20 cellular contexts compared by ENCODE assay signal in the genomic region with DNA sequence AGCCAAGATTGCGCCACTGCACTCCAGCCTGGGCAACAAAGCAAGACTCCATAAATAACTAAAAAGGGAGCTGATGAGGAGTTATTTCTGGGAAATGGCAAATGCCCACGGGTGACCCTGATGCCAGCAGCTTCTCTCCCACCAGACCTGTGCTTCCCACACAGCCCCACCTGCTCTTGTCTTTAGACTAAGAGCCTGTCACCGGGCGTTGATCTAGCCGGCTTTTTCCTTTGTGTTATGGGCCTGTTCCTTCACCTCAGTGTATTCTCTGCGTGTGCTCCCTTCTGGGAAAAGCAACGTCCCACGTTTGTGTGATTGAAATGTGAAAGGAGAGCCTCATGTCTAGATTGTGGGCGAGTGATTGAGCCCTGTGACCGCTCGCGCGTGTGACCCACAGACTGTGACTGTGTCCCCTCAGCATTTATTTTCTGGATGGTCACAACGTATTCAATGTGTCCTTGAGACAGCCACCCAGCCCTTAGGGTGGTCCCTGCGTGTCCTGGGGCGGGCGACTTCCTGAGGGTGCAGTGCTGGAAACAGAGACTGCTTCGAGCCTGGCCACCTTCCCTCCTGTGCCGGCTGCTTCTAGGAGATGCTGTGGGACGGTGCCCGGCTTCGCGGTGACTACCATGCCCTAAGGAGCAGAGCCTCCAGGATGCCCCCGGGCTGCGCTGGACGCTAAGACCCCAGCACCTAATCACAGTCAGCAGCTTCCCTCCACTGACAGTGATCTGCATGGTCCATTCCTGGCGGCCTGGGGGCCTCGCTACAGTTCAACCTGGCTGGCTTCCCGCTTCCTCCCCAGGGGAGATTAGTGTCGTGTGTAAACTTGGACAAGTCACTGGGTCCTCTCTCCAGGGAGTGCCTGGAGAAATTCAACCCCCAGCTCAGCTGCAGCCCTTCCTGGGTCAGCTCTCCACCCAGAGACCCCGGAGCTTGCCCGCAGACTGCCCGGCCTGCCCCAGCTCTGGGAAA. TPM values are rescaled to one million over a fixed set of nuclear protein-coding genes. Genes with fewer than 3 reads are reported as not detected.
DNase-seq lines count a peak whose midpoint lies in the region; ATAC-seq, FAIRE-seq and TF ChIP-seq lines count a peak whose summit lies in the region.
"Had no signal": no experiment of that assay in that cellular context is flagged by ENCODE, and none has a peak within 500 bp of the region (broad histone marks: within the 10 kb centered on the region; RNA-seq: fewer than 3 reads in every experiment).

No MANE protein-coding gene starts in this region.

- FAIRE-seq in H1 (lab: Jason Lieb, UNC) = no peak
- FAIRE-seq: GM12878, GM19239 had no signal

- no peak overlapping the region for H3K4ac ChIP-seq in H1 (replicated peaks; ENCODE audit: insufficient read length, low read depth, low read length)

- 89% methylated on average over 33 of the region's 33 CpGs; no CpG with 5 or more reads in 1 of the 2 experiments for WGBS in H1 (ENCODE audit: extremely low coverage in 1 of 2, insufficient coverage in 1 of 2, insufficient read length in 1 of 2, insufficient replicate concordance in 2 of 2, low coverage in 1 of 2, low lambda C conversion rate in 2 of 2, missing lambda C conversion rate in 1 of 2), 2 experiments

- peak overlapping the region; percentile 32 for H3K4me2 ChIP-seq in BLaER1
- H3K4me2 ChIP-seq in PC-3 (ENCODE audit: low read length) = no peak overlapping the region
- no peak overlapping the region for H3K4me2 ChIP-seq in H1 (ENCODE audit: insufficient read depth in 1 of 2, low read depth in 2 of 2, low read length in 2 of 2)

- TF ChIP-seq CTCF in PC-3 (conservative IDR thresholded peaks at IDR 0.05; ENCODE audit: low read depth, low read length) (no peak), H1 (IDR thresholded peaks at IDR 0.05; ENCODE audit: control extremely low read depth in 1 of 3, insufficient read depth in 1 of 3, low read depth in 1 of 3, low read length in 3 of 3) (no peak)

- no peak for TF ChIP-seq RAD21 in H1 (IDR thresholded peaks at IDR 0.05 in 1 of 2, conservative IDR thresholded peaks at IDR 0.05 in 1 of 2; ENCODE audit: low read depth in 2 of 2, low read length in 2 of 2)

- H3F3A ChIP-seq in PC-3 (ENCODE audit: low read length, unreplicated experiment) = no peaks in the 10 kb centered on the region

- no peak overlapping the region for H2BK15ac ChIP-seq in H1 (ENCODE audit: low read length)

- no peak overlapping the region for H3K18ac ChIP-seq in H1 (ENCODE audit: extremely low read depth, low read length)

- H4K20me1 ChIP-seq in BLaER1 (peaks cover 2% of the 10 kb centered on the region; the same call in 1 of the 2 replicates), PC-3 (ENCODE audit: low read length) (no peaks in the 10 kb centered on the region), H1 (replicated peaks in 1 of 2; ENCODE audit: control insufficient read depth in 1 of 2, insufficient read depth in 2 of 2, low read length in 2 of 2) (peaks cover 3 to 11% of the 10 kb centered on the region in 2 experiments)

- CTCF ChIA-PET in PC-3 (lab: Charles Lee) = no interaction called here
- CTCF ChIA-PET in H1 (lab: Charles Lee; ENCODE audit: partially characterized antibody) = interaction anchor here (0.9 to 1.5 kb wide), 4 partner anchors 21 to 248 kb away, joined by 3 read pairs; partner anchors contain the start of gene ABCA3

- no peak overlapping the region for H2BK5ac ChIP-seq in H1 (ENCODE audit: low read depth, low read length)

- H3K14ac ChIP-seq in H1 (ENCODE audit: insufficient read length) = no peak overlapping the region

- H3K9me3 ChIP-seq in BLaER1 (no peaks in the 10 kb centered on the region), PC-3 (ENCODE audit: low read length) (no peaks in the 10 kb centered on the region), H1 (ENCODE audit: insufficient read depth in 2 of 2, low read depth in 1 of 2, low read length in 1 of 2) (no peaks in the 10 kb centered on the region)
- H3K9me3 ChIP-seq: BLaER1 treated with 17β-estradiol and CSF1 and Interleukin-3, amounts not matched to agents 10 nM and 100 nM had no signal

- H3K4me3 ChIP-seq in BLaER1 (no peak overlapping the region), PC-3 (ENCODE audit: low read length) (no peak overlapping the region), H1 (ENCODE audit: extremely low read depth in 1 of 4, insufficient read depth in 2 of 4, low read depth in 3 of 4, low read length in 4 of 4) (no peak overlapping the region)
- H3K4me3 ChIP-seq: BLaER1 treated with 17β-estradiol and CSF1 and Interleukin-3, amounts not matched to agents 10 nM and 100 nM; GM12878 had no signal

- no peak for DNase-seq in PC-3
- no peak for DNase-seq in H1 (ENCODE audit: low read depth in 1 of 2, low spot score in 2 of 2)
- DNase-seq in midbrain (lab: John Stamatoyannopoulos, UW) = peak; percentile 0
- no peak for DNase-seq in T-helper 2 cell
- DNase-seq in DMS114 treated with DMSO at 0.1 percent for 48 hours (lab: John Stamatoyannopoulos, UW; ENCODE audit: unreplicated experiment) = no peak
- no peak for DNase-seq in medulla oblongata (ENCODE audit: extremely low spot score)
- DNase-seq: Calu3; CD8-positive, alpha-beta T cell; DMS53; EL; HCEC 1CT; KG1; NCI-H187 treated with DMSO at 0.1 percent for 48 hours; NCI-H226; NCI-H524 had no signal

- no peak for TF ChIP-seq POLR2A in H1 (IDR thresholded peaks at IDR 0.05; ENCODE audit: control extremely low read depth in 1 of 2, low read depth in 2 of 2, low read length in 2 of 2)

- peaks cover 8% of the 10 kb centered on the region for H3K4me1 ChIP-seq in BLaER1
- no peaks in the 10 kb centered on the region for H3K4me1 ChIP-seq in PC-3 (ENCODE audit: insufficient read depth, low read length)
- H3K4me1 ChIP-seq in H1 (replicated peaks in 1 of 4; ENCODE audit: control insufficient read depth in 3 of 4, insufficient read depth in 4 of 4, low read length in 3 of 4) = no peaks in the 10 kb centered on the region; a peak in 1 of 7 replicates

- H3K36me3 ChIP-seq in BLaER1 (peaks cover 24% of the 10 kb centered on the region; the same call in 1 of the 2 replicates), PC-3 (ENCODE audit: low read depth, low read length) (no peaks in the 10 kb centered on the region), H1 (ENCODE audit: control insufficient read depth in 2 of 4, insufficient read depth in 4 of 4, low read length in 3 of 4) (no peaks in the 10 kb centered on the region)

- no peaks in the 10 kb centered on the region for H3K9me2 ChIP-seq in PC-3 (replicated peaks; ENCODE audit: low read length)

- H3K27me3 ChIP-seq in BLaER1 (no peaks in the 10 kb centered on the region), PC-3 (ENCODE audit: low read length) (no peaks in the 10 kb centered on the region), H1 (replicated peaks in 1 of 4; ENCODE audit: control insufficient read depth in 3 of 4, extremely low read depth in 1 of 4, insufficient read depth in 3 of 4, low read length in 3 of 4) (no peaks in the 10 kb centered on the region)
- H3K27me3 ChIP-seq: BLaER1 treated with 17β-estradiol and CSF1 and Interleukin-3, amounts not matched to agents 10 nM and 100 nM had no signal

- no peak overlapping the region for H2BK120ac ChIP-seq in H1 (replicated peaks; ENCODE audit: low read depth, low read length)

- peaks cover 6% of the 10 kb centered on the region for H3K79me1 ChIP-seq in H1 (ENCODE audit: low read depth, low read length)

- POLR2A ChIA-PET in PC-3 (lab: Charles Lee; ENCODE audit: unreplicated experiment) = no interaction called here
- POLR2A ChIA-PET in H1 (lab: Charles Lee; ENCODE audit: partially characterized antibody) = interaction anchor here (1.1 to 2.4 kb wide), 4 partner anchors 12 to 109 kb away, joined by 3 to 9 read pairs (median 6); partner anchors contain the start of gene ECI1

- H3K27ac ChIP-seq in BLaER1 (0 out of 2 replicates have a peak overlapping the region, but pooled peaks have one; percentile 38), PC-3 (ENCODE audit: low read length) (no peak overlapping the region), H1 (ENCODE audit: low read depth, low read length) (no peak overlapping the region)

- H2AFZ ChIP-seq in PC-3 (ENCODE audit: low read length) (no peak overlapping the region), H1 (ENCODE audit: low read length) (no peak overlapping the region)

- no peak overlapping the region for H4K91ac ChIP-seq in H1 (replicated peaks; ENCODE audit: insufficient read length, low read length)

- no peak overlapping the region for H2AK5ac ChIP-seq in H1 (ENCODE audit: low read depth, low read length)

- no peaks in the 10 kb centered on the region for H3K79me2 ChIP-seq in PC-3 (ENCODE audit: low read length)
- H3K79me2 ChIP-seq in H1 (ENCODE audit: control insufficient read depth in 1 of 2, insufficient read depth in 2 of 2, low read length in 2 of 2) = no peaks in the 10 kb centered on the region; a peak in 1 of 4 replicates

- intact Hi-C loops in PC-3 (cut with micrococcal nuclease) = no loop called here

- H4K5ac ChIP-seq in H1 (ENCODE audit: insufficient read length, low read depth, low read length) = no peak overlapping the region

- no peak overlapping the region for H3K23ac ChIP-seq in H1 (ENCODE audit: insufficient read length)

- H3K23me2 ChIP-seq in H1 (ENCODE audit: low read depth, low read length) = no peaks in the 10 kb centered on the region

- no peak overlapping the region for H2BK20ac ChIP-seq in H1 (ENCODE audit: low read length)

- peak overlapping the region; percentile 48; the same call in 1 of the 2 replicates for H3K9ac ChIP-seq in BLaER1
- no peak overlapping the region for H3K9ac ChIP-seq in PC-3 (ENCODE audit: low read length)
- no peak overlapping the region for H3K9ac ChIP-seq in H1 (replicated peaks in 1 of 4; ENCODE audit: extremely low read depth in 1 of 4, low read depth in 3 of 4, low read length in 3 of 4)

- H3K56ac ChIP-seq in H1 (replicated peaks; ENCODE audit: insufficient read length, low read depth, low read length) = no peak overlapping the region

- ATAC-seq in PC-3 (no peak), HG03139 (IDR thresholded peaks at IDR 0.05; ENCODE audit: unreplicated experiment) (no peak)
- ATAC-seq: CD8-positive, alpha-beta T cell; GM12878 had no signal

- H2BK12ac ChIP-seq in H1 (ENCODE audit: low read depth, low read length) = no peak overlapping the region

- BruUV-seq in PC-3 (replicated peaks; lab: Mats Ljungman, UMichigan) = TSS peak; percentile 35

- no peak for TF ChIP-seq EP300 in H1 (IDR thresholded peaks at IDR 0.05; ENCODE audit: borderline replicate concordance in 1 of 2, low read depth in 2 of 2, low read length in 2 of 2)

- peak overlapping the region; percentile 53; the same call in 1 of the 2 replicates for H4K8ac ChIP-seq in H1 (ENCODE audit: extremely low read depth, insufficient read depth, low read length)

RNA-seq across cellular contexts. Expression of gene RNPS1, which starts 7.8 kb away (rescaled TPM):
- 131 and 154 TPM in 2 replicates for total RNA-seq in PC-3 (2014; rRNA removed)
- 330 and 357 TPM in 2 replicates for total RNA-seq in H1 (2021; fragmentation: NEBNext Ultra II Directional; extraction: Animal tissue kit (Norgen Biotek cat#: 25700))
- polyA plus RNA-seq in H1 (2011; rRNA removed) = 350 and 516 TPM in 2 replicates
- polyA plus RNA-seq in H1 (2011; cell fraction: cytosol; rRNA removed) = 390 TPM
- 343 TPM for polyA plus RNA-seq in H1 (2011; cell fraction: nucleus; rRNA removed)
- 265 to 341 TPM (median 323 TPM) in 4 replicates for polyA plus RNA-seq in H1 (2012, experiment 1 of 2)
- 331 TPM for polyA plus RNA-seq in H1 (2012, experiment 2 of 2)
- polyA plus RNA-seq in H1 (2013, experiment 1 of 2) = 282 TPM
- 281 TPM for polyA plus RNA-seq in H1 (2013, experiment 2 of 2)
- 137 and 199 TPM in 2 replicates for polyA minus RNA-seq in H1 (2011; rRNA and poly(A)+ RNA removed)
- 150 TPM for polyA minus RNA-seq in H1 (2011; cell fraction: cytosol; rRNA and poly(A)+ RNA removed)
- polyA minus RNA-seq in H1 (2011; cell fraction: nucleus; rRNA and poly(A)+ RNA removed) = 141 TPM

RNA-seq across cellular contexts. Expression of gene ECI1, which starts 24.4 kb away (rescaled TPM):
- 71.7 and 90.5 TPM in 2 replicates for total RNA-seq in PC-3 (2014; rRNA removed)
- total RNA-seq in H1 (2021; fragmentation: NEBNext Ultra II Directional; extraction: Animal tissue kit (Norgen Biotek cat#: 25700)) = 79.5 and 80.0 TPM in 2 replicates
- 151 and 154 TPM in 2 replicates for polyA plus RNA-seq in H1 (2011; rRNA removed)
- polyA plus RNA-seq in H1 (2011; cell fraction: cytosol; rRNA removed) = 133 TPM
- polyA plus RNA-seq in H1 (2011; cell fraction: nucleus; rRNA removed) = 128 TPM
- polyA plus RNA-seq in H1 (2012, experiment 1 of 2) = 67.8 to 120 TPM (median 104 TPM) in 4 replicates
- polyA plus RNA-seq in H1 (2012, experiment 2 of 2) = 83.0 TPM
- polyA plus RNA-seq in H1 (2013, experiment 1 of 2) = 59.9 TPM
- polyA plus RNA-seq in H1 (2013, experiment 2 of 2) = 52.9 TPM
- 20.6 and 24.2 TPM in 2 replicates for polyA minus RNA-seq in H1 (2011; rRNA and poly(A)+ RNA removed)
- 42.8 TPM for polyA minus RNA-seq in H1 (2011; cell fraction: cytosol; rRNA and poly(A)+ RNA removed)
- polyA minus RNA-seq in H1 (2011; cell fraction: nucleus; rRNA and poly(A)+ RNA removed) = 39.6 TPM

RNA-seq across cellular contexts. Expression of gene DNASE1L2, which starts 39.5 kb away (rescaled TPM):
- total RNA-seq in PC-3 (2014; rRNA removed) = 1.6 and 2.7 TPM in 2 replicates
- 0.19 and 0.35 TPM in 2 replicates for total RNA-seq in H1 (2021; fragmentation: NEBNext Ultra II Directional; extraction: Animal tissue kit (Norgen Biotek cat#: 25700))
- polyA plus RNA-seq in H1 (2011; rRNA removed) = 0.75 and 0.97 TPM in 2 replicates
- 0.41 TPM for polyA plus RNA-seq in H1 (2011; cell fraction: cytosol; rRNA removed)
- 2.0 TPM for polyA plus RNA-seq in H1 (2011; cell fraction: nucleus; rRNA removed)
- 0.20 to 0.64 TPM (median 0.42 TPM) in 4 replicates for polyA plus RNA-seq in H1 (2012, experiment 1 of 2)
- polyA plus RNA-seq in H1 (2012, experiment 2 of 2) = 0.24 TPM
- 0.28 TPM for polyA plus RNA-seq in H1 (2013, experiment 1 of 2)
- 0.22 TPM for polyA plus RNA-seq in H1 (2013, experiment 2 of 2)
- 0.09 and 0.12 TPM in 2 replicates for polyA minus RNA-seq in H1 (2011; rRNA and poly(A)+ RNA removed)
- not detected for polyA minus RNA-seq in H1 (2011; cell fraction: cytosol; rRNA and poly(A)+ RNA removed)
- 0.60 TPM for polyA minus RNA-seq in H1 (2011; cell fraction: nucleus; rRNA and poly(A)+ RNA removed)

RNA-seq across cellular contexts. Expression of gene E4F1, which starts 52.4 kb away (rescaled TPM):
- total RNA-seq in PC-3 (2014; rRNA removed) = 49.0 and 57.7 TPM in 2 replicates
- total RNA-seq in H1 (2021; fragmentation: NEBNext Ultra II Directional; extraction: Animal tissue kit (Norgen Biotek cat#: 25700)) = 21.9 and 22.2 TPM in 2 replicates
- polyA plus RNA-seq in H1 (2011; rRNA removed) = 27.0 and 34.2 TPM in 2 replicates
- polyA plus RNA-seq in H1 (2011; cell fraction: cytosol; rRNA removed) = 31.8 TPM
- 122 TPM for polyA plus RNA-seq in H1 (2011; cell fraction: nucleus; rRNA removed)
- polyA plus RNA-seq in H1 (2012, experiment 1 of 2) = 10.7 to 22.9 TPM (median 21.9 TPM) in 4 replicates
- polyA plus RNA-seq in H1 (2012, experiment 2 of 2) = 12.4 TPM
- 15.0 TPM for polyA plus RNA-seq in H1 (2013, experiment 1 of 2)
- polyA plus RNA-seq in H1 (2013, experiment 2 of 2) = 11.6 TPM
- polyA minus RNA-seq in H1 (2011; rRNA and poly(A)+ RNA removed) = 7.6 and 10.1 TPM in 2 replicates
- 18.4 TPM for polyA minus RNA-seq in H1 (2011; cell fraction: cytosol; rRNA and poly(A)+ RNA removed)
- polyA minus RNA-seq in H1 (2011; cell fraction: nucleus; rRNA and poly(A)+ RNA removed) = 24.6 TPM
